Comparison of ENCODE assay signal across 9 cellular contexts in genomic region chr1:16961297-16962124, GRCh38. TPM values are rescaled to one million over a fixed set of nuclear protein-coding genes. Genes with fewer than 3 reads are reported as not detected.
DNase-seq lines count a peak whose midpoint lies in the region; ATAC-seq and TF ChIP-seq lines count a peak whose summit lies in the region.
"Had no signal": no experiment of that assay in that cellular context is flagged by ENCODE, and none has a peak within 500 bp of the region (broad histone marks: within the 10 kb centered on the region; RNA-seq: fewer than 3 reads in every experiment).

No MANE protein-coding gene starts in this region.

- H3K27ac ChIP-seq in RWPE1 (peak overlapping the region; percentile 73), fibroblast of lung (ENCODE audit: insufficient read depth, low read length) (no peak overlapping the region), gastrocnemius medialis (no peak overlapping the region)
- H3K27ac ChIP-seq: SK-N-MC had no signal

- H3K79me2 ChIP-seq in fibroblast of lung (ENCODE audit: control insufficient read depth, insufficient read depth, low read length), result no peaks in the 10 kb centered on the region

- H3K27me3 ChIP-seq in fibroblast of lung (ENCODE audit: control insufficient read depth, insufficient read depth, low read length) (no peaks in the 10 kb centered on the region), gastrocnemius medialis (no peaks in the 10 kb centered on the region)

- peak overlapping the region; percentile 28 for H3K4me2 ChIP-seq in fibroblast of lung (ENCODE audit: extremely low read depth, insufficient read depth, low read length)

- H3K9me3 ChIP-seq in ES-I3 (ENCODE audit: control insufficient read depth, insufficient read depth, low read length), result no peaks in the 10 kb centered on the region
- no peaks in the 10 kb centered on the region for H3K9me3 ChIP-seq in fibroblast of lung (ENCODE audit: control insufficient read depth, insufficient read depth, low read depth, low read length)
- no peaks in the 10 kb centered on the region for H3K9me3 ChIP-seq in gastrocnemius medialis

- intact Hi-C loops in gastrocnemius medialis (cut with DNase I; ENCODE audit: low total_unique reads), result no loop called here

- ATAC-seq in gastrocnemius medialis (no peak), left lobe of liver (no peak)

- in situ Hi-C loops in gastrocnemius medialis (cut with MboI; ENCODE audit: low sequenced_read_pairs in 4 of 4), result loop anchor here in 1 of 4 donors (5.0 kb wide), 1 partner anchor 86 kb away; no protein-coding TSS in a partner anchor

- H3K9ac ChIP-seq in ES-I3 (ENCODE audit: low read depth, low read length), result peak overlapping the region; percentile 79; the same call in 1 of the 2 replicates
- no peak overlapping the region for H3K9ac ChIP-seq in fibroblast of lung (ENCODE audit: insufficient read depth, low read length)

- TF ChIP-seq POLR2A in gastrocnemius medialis (IDR thresholded peaks at IDR 0.05), result no peak

- H3K4me3 ChIP-seq in fibroblast of lung (replicated peaks in 1 of 4; ENCODE audit: control extremely low read depth in 1 of 4, insufficient read depth in 1 of 4, low read depth in 3 of 4, low read length in 4 of 4), result peak overlapping the region in 1 of 4 experiments; percentile 49
- H3K4me3 ChIP-seq in gastrocnemius medialis, result peak overlapping the region in 3 of 4 donors; percentile 21 to 43 (median 28)
- H3K4me3 ChIP-seq: SK-N-MC had no signal

- CTCF ChIA-PET in RWPE1 (lab: Yijun Ruan, JAX), result interaction anchor here (0.6 to 2.1 kb wide), 7 partner anchors 10 to 364 kb away, joined by 3 to 13 read pairs (median 5); no protein-coding TSS in a partner anchor

- TF ChIP-seq CTCF in RWPE1 (conservative IDR thresholded peaks at IDR 0.05; ENCODE audit: low read depth) (no peak), fibroblast of lung (conservative IDR thresholded peaks at IDR 0.05 in 1 of 2, IDR thresholded peaks at IDR 0.05 in 1 of 2; ENCODE audit: low read depth in 1 of 2, low read length in 2 of 2) (no peak), gastrocnemius medialis (IDR thresholded peaks at IDR 0.05 in 4 of 5, conservative IDR thresholded peaks at IDR 0.05 in 1 of 5) (no peak)

- H3K36me3 ChIP-seq in ES-I3 (ENCODE audit: insufficient read depth, low read length), result no peaks in the 10 kb centered on the region; the same call in 1 of the 2 replicates
- no peaks in the 10 kb centered on the region for H3K36me3 ChIP-seq in fibroblast of lung (ENCODE audit: control insufficient read depth, insufficient read depth, low read length)
- H3K36me3 ChIP-seq in gastrocnemius medialis, result peaks cover 0 to 3% of the 10 kb centered on the region in 2 donors

- H3K4me1 ChIP-seq in ES-I3 (ENCODE audit: insufficient read depth, low read length) (no peaks in the 10 kb centered on the region), fibroblast of lung (ENCODE audit: control insufficient read depth, extremely low read depth, insufficient read depth, low read length) (peaks cover 3% of the 10 kb centered on the region), gastrocnemius medialis (peaks cover 6% of the 10 kb centered on the region in 2 donors)

- no peak overlapping the region for H2AFZ ChIP-seq in fibroblast of lung (ENCODE audit: low read length)

- POLR2A ChIA-PET in RWPE1 (lab: Yijun Ruan, JAX; ENCODE audit: low non-redundant PET), result no interaction called here

- DNase-seq in RWPE1 (ENCODE audit: low spot score), result no peak
- DNase-seq in fibroblast of lung (ENCODE audit: low read depth in 2 of 2), result peak in 1 of 2 donors; percentile 43
- no peak for DNase-seq in gastrocnemius medialis
- DNase-seq in dermis blood vessel endothelial cell, result no peak
- DNase-seq in central memory CD4-positive, alpha-beta T cell, result no peak
- no peak for DNase-seq in NCI-H510A treated with DMSO at 0.1 percent for 48 hours (lab: John Stamatoyannopoulos, UW)
- DNase-seq in left lobe of liver (ENCODE audit: low spot score), result no peak

- no peaks in the 10 kb centered on the region for H4K20me1 ChIP-seq in fibroblast of lung (ENCODE audit: control insufficient read depth, extremely low read depth, insufficient read depth, low read length)

RNA-seq across cellular contexts. Expression of gene MFAP2, which starts 18.9 kb away (rescaled TPM):
- total RNA-seq in fibroblast of lung, result 10.0 and 16.2 TPM in 2 replicates
- 14.1 and 40.4 TPM in 2 replicates for polyA plus RNA-seq in fibroblast of lung
- 18.9 and 62.7 TPM in 2 replicates for polyA plus RNA-seq in fibroblast of lung (2012)
- polyA minus RNA-seq in fibroblast of lung (ENCODE audit: low replicate concordance), result 22.1 and 79.0 TPM in 2 replicates
- total RNA-seq in gastrocnemius medialis, result 1 to 10 TPM in 1 of 4 donors, under 1 TPM in 2, not detected in 1; 0.34 to 1.8 (median 0.36) TPM
- total RNA-seq in dermis blood vessel endothelial cell, result 8.9 and 24.5 TPM in 2 replicates
- 0.45 TPM for total RNA-seq in left lobe of liver

RNA-seq across cellular contexts. Expression of gene CROCC, which starts 39.8 kb away (rescaled TPM):
- 20.3 and 22.3 TPM in 2 replicates for total RNA-seq in fibroblast of lung
- 3.6 and 3.8 TPM in 2 replicates for polyA plus RNA-seq in fibroblast of lung
- 5.5 and 6.7 TPM in 2 replicates for polyA plus RNA-seq in fibroblast of lung (2012)
- polyA minus RNA-seq in fibroblast of lung (ENCODE audit: low replicate concordance), result 4.7 and 5.8 TPM in 2 replicates
- total RNA-seq in gastrocnemius medialis, result 1 to 10 TPM; 3.0 to 8.0 (median 5.3) TPM
- total RNA-seq in dermis blood vessel endothelial cell, result 19.7 and 20.6 TPM in 2 replicates
- 11.8 TPM for total RNA-seq in left lobe of liver

RNA-seq across cellular contexts. Expression of gene ATP13A2, which starts 50.2 kb away (rescaled TPM):
- total RNA-seq in fibroblast of lung (7.7 and 10.9 TPM in 2 replicates), gastrocnemius medialis (10 to 100 TPM; 17.9 to 37.0 (median 26.8) TPM), dermis blood vessel endothelial cell (72.3 and 102 TPM in 2 replicates), left lobe of liver (10.3 TPM)
- polyA plus RNA-seq in fibroblast of lung, result 6.5 and 9.2 TPM in 2 replicates
- polyA plus RNA-seq in fibroblast of lung (2012), result 16.5 and 20.6 TPM in 2 replicates
- polyA minus RNA-seq in fibroblast of lung (ENCODE audit: low replicate concordance), result 46.7 and 86.9 TPM in 2 replicates
